ENCODE assay signal across 25 cellular contexts in the genomic region with DNA sequence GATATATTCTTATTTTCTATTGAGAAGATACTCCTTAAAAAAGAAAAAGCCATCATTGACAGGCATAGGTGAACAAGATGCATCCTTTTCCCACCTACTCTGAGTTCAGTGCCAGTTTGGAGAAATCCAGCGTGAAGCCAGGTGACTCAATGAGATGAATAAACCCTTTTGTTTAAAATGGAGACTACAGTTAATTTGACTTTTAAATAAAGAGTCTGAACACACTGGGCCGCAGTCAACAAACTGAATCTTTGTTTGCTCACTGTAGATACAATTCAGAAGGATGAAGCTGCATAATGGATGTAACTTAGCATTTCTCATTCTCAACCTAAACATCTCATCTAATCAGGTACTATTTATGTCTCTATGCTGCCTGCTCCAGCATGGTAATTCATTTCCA.
A peak's percentile ranks its signal among the peaks of the same experiment; 100 is the strongest.
DNase-seq lines count a peak whose midpoint lies in the region; ATAC-seq and TF ChIP-seq lines count a peak whose summit lies in the region.
"Had no signal": no experiment of that assay in that cellular context is flagged by ENCODE, and none has a peak within 500 bp of the region (broad histone marks: within the 10 kb centered on the region; RNA-seq: fewer than 3 reads in every experiment).

No MANE protein-coding gene starts in this region.

- H3K4me1 ChIP-seq in PC-9 (replicated peaks; ENCODE audit: insufficient read depth), result no peaks in the 10 kb centered on the region

- H3K36me3 Mint-ChIP-seq in nephron (ENCODE audit: low read depth), result no peaks in the 10 kb centered on the region
- H3K36me3 Mint-ChIP-seq: CD8-positive, alpha-beta T cell had no signal

- peak overlapping the region; percentile 15 to 68 (median 35) for H3K27ac Mint-ChIP-seq in nephron
- no peak overlapping the region for H3K27ac Mint-ChIP-seq in stimulated activated naive CD8-positive, alpha-beta T cell treated with anti-CD3 and anti-CD28 coated beads, Interleukin-15, amount 100 ng/mL, for 72 hours
- H3K27ac Mint-ChIP-seq: CD8-positive, alpha-beta T cell; T-helper 17 cell had no signal

- no peaks in the 10 kb centered on the region for H3K9me2 ChIP-seq in PC-9 (ENCODE audit: insufficient read depth)

- ATAC-seq in stimulated activated naive CD8-positive, alpha-beta T cell treated with anti-CD3 and anti-CD28 coated beads, Interleukin-15, amount 100 ng/mL, for 72 hours, result no peak
- ATAC-seq in HG03354 (IDR thresholded peaks at IDR 0.05; ENCODE audit: poor library complexity, severe bottlenecking, unreplicated experiment), result no peak
- ATAC-seq: CD8-positive, alpha-beta T cell; HepG2; K562; T-helper 17 cell had no signal

- no peaks in the 10 kb centered on the region for H3K79me2 ChIP-seq in PC-9 (ENCODE audit: low read depth)

- peaks cover 2% of the 10 kb centered on the region for H3K27me3 Mint-ChIP-seq in nephron (ENCODE audit: low read depth)
- H3K27me3 Mint-ChIP-seq in stimulated activated naive CD8-positive, alpha-beta T cell treated with anti-CD3 and anti-CD28 coated beads, Interleukin-15, amount 100 ng/mL, for 72 hours, result peaks cover 46% of the 10 kb centered on the region
- H3K27me3 Mint-ChIP-seq: T-helper 17 cell had no signal

- H3K4me3 Mint-ChIP-seq in nephron, result no peak overlapping the region
- no peak overlapping the region for H3K4me3 Mint-ChIP-seq in stimulated activated naive CD8-positive, alpha-beta T cell treated with anti-CD3 and anti-CD28 coated beads, Interleukin-15, amount 100 ng/mL, for 72 hours
- H3K4me3 Mint-ChIP-seq: CD8-positive, alpha-beta T cell; T-helper 17 cell had no signal

- H2AFZ ChIP-seq in PC-9, result no peak overlapping the region

- H3K4me3 ChIP-seq in PC-9, result no peak overlapping the region
- H3K4me3 ChIP-seq: K562 had no signal

- H3K9me3 Mint-ChIP-seq in nephron, result no peaks in the 10 kb centered on the region
- no peaks in the 10 kb centered on the region for H3K9me3 Mint-ChIP-seq in stimulated activated naive CD8-positive, alpha-beta T cell treated with anti-CD3 and anti-CD28 coated beads, Interleukin-15, amount 100 ng/mL, for 72 hours
- H3K9me3 Mint-ChIP-seq: CD8-positive, alpha-beta T cell had no signal

- TF ChIP-seq CTCF in nephron (IDR thresholded peaks at IDR 0.05; ENCODE audit: unreplicated experiment in 3 of 3) (no peak), PC-9 (conservative IDR thresholded peaks at IDR 0.05) (no peak)

- H3K4me1 Mint-ChIP-seq in nephron, result peaks cover 47% of the 10 kb centered on the region
- H3K4me1 Mint-ChIP-seq in stimulated activated naive CD8-positive, alpha-beta T cell treated with anti-CD3 and anti-CD28 coated beads, Interleukin-15, amount 100 ng/mL, for 72 hours, result no peaks in the 10 kb centered on the region
- H3K4me1 Mint-ChIP-seq: T-helper 17 cell had no signal

- CTCF ChIA-PET in PC-9 (lab: Charles Lee), result no interaction called here

- BruUV-seq in PC-9 (replicated peaks; lab: Mats Ljungman, UMichigan), result no TSS peak

- no peak overlapping the region for H3K4me2 ChIP-seq in PC-9

- H3K9me3 ChIP-seq in PC-9 (ENCODE audit: insufficient read depth, low read depth), result no peaks in the 10 kb centered on the region

- POLR2A ChIA-PET in PC-9 (lab: Charles Lee; ENCODE audit: unreplicated experiment), result no interaction called here

- no peaks in the 10 kb centered on the region for H3F3A ChIP-seq in PC-9 (ENCODE audit: insufficient read depth, low read depth)

- intact Hi-C loops in PC-9 (cut with micrococcal nuclease; ENCODE audit: unreplicated experiment), result no loop called here

- no peaks in the 10 kb centered on the region for H4K20me1 ChIP-seq in PC-9 (ENCODE audit: insufficient read depth)

- DNase-seq in COLO829 (ENCODE audit: low spot score), result peak; percentile 90
- peak; percentile 57 for DNase-seq in NCI-H146 treated with DMSO at 0.1 percent for 48 hours (lab: John Stamatoyannopoulos, UW; ENCODE audit: unreplicated experiment)
- peak; percentile 71 for DNase-seq in NCI-H748 (lab: John Stamatoyannopoulos, UW; ENCODE audit: unreplicated experiment)
- DNase-seq in stimulated activated naive CD8-positive, alpha-beta T cell treated with anti-CD3 and anti-CD28 coated beads, Interleukin-15, amount 100 ng/mL, for 72 hours, result no peak
- DNase-seq in NOMO-1 treated with DMSO at 0.1 percent for 48 hours (lab: John Stamatoyannopoulos, UW; ENCODE audit: unreplicated experiment), result no peak
- no peak for DNase-seq in PC-9
- DNase-seq: 8988T; AML-193; C1 segment of cervical spinal cord; Calu3; CD8-positive, alpha-beta T cell; EL; GF-D8; NCI-H1092 treated with DMSO at 0.1 percent for 48 hours; NCI-H1694 treated with DMSO at 0.1 percent for 48 hours; NCI-H2081 treated with DMSO at 0.1 percent for 48 hours; RPMI8226; SHP77; SW 1271; T-helper 17 cell had no signal

- H3K27me3 ChIP-seq in PC-9 (ENCODE audit: insufficient read depth, low read depth), result no peaks in the 10 kb centered on the region

- no peaks in the 10 kb centered on the region for H3K36me3 ChIP-seq in PC-9 (ENCODE audit: low read depth)

- H3K27ac ChIP-seq in PC-9, result no peak overlapping the region
- H3K27ac ChIP-seq: HL-60 had no signal

Comparison
In these comparisons a context has a peak if more than half of its experiments do, and no peak if none do; other contexts are left out.
1. DNase-seq: peak in COLO829 (single experiment), NCI-H146 treated with DMSO at 0.1 percent for 48 hours (single experiment) and NCI-H748 (single experiment); none in stimulated activated naive CD8-positive, alpha-beta T cell treated with anti-CD3 and anti-CD28 coated beads, Interleukin-15, amount 100 ng/mL, for 72 hours (0 of 2), NOMO-1 treated with DMSO at 0.1 percent for 48 hours (single experiment) and PC-9 (0 of 2).
2. H3K27ac Mint-ChIP-seq: peak in nephron (3 of 3); none in stimulated activated naive CD8-positive, alpha-beta T cell treated with anti-CD3 and anti-CD28 coated beads, Interleukin-15, amount 100 ng/mL, for 72 hours (0 of 2).